In genomic region chr9:110626109-110626829, GRCh38 we compare ENCODE assay signal across 8 cellular contexts. TPM values are rescaled to one million over a fixed set of nuclear protein-coding genes. Genes with fewer than 3 reads are reported as not detected.
DNase-seq lines count a peak whose midpoint lies in the region; ATAC-seq and TF ChIP-seq lines count a peak whose summit lies in the region.

No MANE protein-coding gene starts in this region.

- intact Hi-C loops in IMR-90 (cut with micrococcal nuclease): no loop called here
- intact Hi-C loops in spleen (cut with DNase I; ENCODE audit: low total_unique reads): no loop called here

- H2AK5ac ChIP-seq in IMR-90 (ENCODE audit: low read depth, low read length): 0 out of 2 replicates have a peak overlapping the region, but pooled peaks have one; percentile 33

- H2BK5ac ChIP-seq in IMR-90 (ENCODE audit: low read depth, low read length, poor library complexity, severe bottlenecking): peak overlapping the region; percentile 85

- 33% methylated on average over 3 of the region's 9 CpGs; no CpG with 5 or more reads in 1 of the 2 experiments for WGBS in IMR-90 (ENCODE audit: extremely low coverage in 2 of 2, insufficient read length in 1 of 2), 2 experiments
- 69 to 80% methylated on average over 7 to 9 of the region's 9 CpGs for WGBS in gastroesophageal sphincter (ENCODE audit: low coverage in 1 of 2), 2 donors
- 48 to 70% (median 58%) methylated on average over 9 of the region's 9 CpGs for WGBS in spleen, 5 donors

- DNase-seq in IMR-90 (peak; percentile 98), pons (ENCODE audit: low spot score) (no peak), spleen (no peak), ACHN (no peak)
- DNase-seq in central memory CD4-positive, alpha-beta T cell: no peak

- no peak overlapping the region for H3K4me3 ChIP-seq in IMR-90 (ENCODE audit: insufficient read depth, low read depth, low read length)
- no peak overlapping the region for H3K4me3 ChIP-seq in gastroesophageal sphincter
- H3K4me3 ChIP-seq in spleen: no peak overlapping the region

- ATAC-seq in GM18498 (IDR thresholded peaks at IDR 0.05; ENCODE audit: unreplicated experiment): peak; percentile 89
- ATAC-seq in GM21576 (IDR thresholded peaks at IDR 0.05; ENCODE audit: unreplicated experiment): peak; percentile 95
- peak; percentile 86 for ATAC-seq in IMR-90 (ENCODE audit: low read depth)
- ATAC-seq in gastroesophageal sphincter: peak; percentile 31

- peak overlapping the region; percentile 66; the same call in 1 of the 2 replicates for H3K23ac ChIP-seq in IMR-90 (ENCODE audit: low read depth, low read length)

- TF ChIP-seq RAD21 in IMR-90 (IDR thresholded peaks at IDR 0.05; ENCODE audit: low read length): 0 out of 2 replicates have a peak, but pooled peaks have one; percentile 17

- no peaks in the 10 kb centered on the region for H4K20me1 ChIP-seq in IMR-90 (ENCODE audit: insufficient read depth, low read length)

- H2BK120ac ChIP-seq in IMR-90 (ENCODE audit: low read depth, low read length): peak overlapping the region; percentile 77

- H2AK9ac ChIP-seq in IMR-90 (replicated peaks; ENCODE audit: low read depth, low read length, poor library complexity): peak overlapping the region; percentile 5

- peak overlapping the region; percentile 80 for H4K91ac ChIP-seq in IMR-90 (ENCODE audit: insufficient read depth, low read depth, low read length)

- H2BK15ac ChIP-seq in IMR-90 (ENCODE audit: low read depth, low read length): peak overlapping the region; percentile 60

- in situ Hi-C loops in IMR-90 (cut with MboI; ENCODE audit: low sequenced_read_pairs): loop anchor here (25.0 kb wide), 1 partner anchor 286 kb away; no protein-coding TSS in a partner anchor
- in situ Hi-C loops in ACHN (cut with HindIII; ENCODE audit: low pct_ligation_motif_present, low pct_unique_long_range_greater_than_20kb, low sequenced_read_pairs): loop anchor here (25.0 kb wide), 1 partner anchor 686 kb away; no protein-coding TSS in a partner anchor

- H3K27ac ChIP-seq in IMR-90 (ENCODE audit: insufficient read depth, low read length) (peak overlapping the region; percentile 47), gastroesophageal sphincter (no peak overlapping the region), spleen (no peak overlapping the region)

- peak overlapping the region; percentile 58 for H3K18ac ChIP-seq in IMR-90 (ENCODE audit: low read depth, low read length)

- H3K14ac ChIP-seq in IMR-90 (replicated peaks; ENCODE audit: low read depth, low read length): peak overlapping the region; percentile 32

- H2AFZ ChIP-seq in IMR-90 (replicated peaks; ENCODE audit: low read length, poor library complexity): peak overlapping the region; percentile 67

- H3K79me1 ChIP-seq in IMR-90 (ENCODE audit: low read depth in 1 of 2, low read length in 2 of 2): no peaks in the 10 kb centered on the region

- no peaks in the 10 kb centered on the region for H3K36me3 ChIP-seq in IMR-90 (ENCODE audit: control insufficient read depth, insufficient read depth, low read length)
- no peaks in the 10 kb centered on the region for H3K36me3 ChIP-seq in gastroesophageal sphincter
- H3K36me3 ChIP-seq in spleen: no peaks in the 10 kb centered on the region

- H4K5ac ChIP-seq in IMR-90 (ENCODE audit: low read depth, low read length): peak overlapping the region; percentile 53

- no peak for TF ChIP-seq EP300 in gastroesophageal sphincter (IDR thresholded peaks at IDR 0.05)

- H3K4me1 ChIP-seq in IMR-90 (ENCODE audit: control insufficient read depth, insufficient read depth, low read length) (peaks cover 5% of the 10 kb centered on the region), gastroesophageal sphincter (no peaks in the 10 kb centered on the region), spleen (no peaks in the 10 kb centered on the region)

- CTCF ChIA-PET in IMR-90 (lab: Yijun Ruan, JAX): interaction anchor here (0.6 kb wide), 1 partner anchor 508 kb away, joined by 3 read pairs; no protein-coding TSS in a partner anchor

- H3K4ac ChIP-seq in IMR-90 (ENCODE audit: low read depth, low read length): peak overlapping the region; percentile 72

- no peak for TF ChIP-seq POLR2A in IMR-90 (IDR thresholded peaks at IDR 0.05; ENCODE audit: low read depth, low read length)
- TF ChIP-seq POLR2A in gastroesophageal sphincter (IDR thresholded peaks at IDR 0.05): no peak
- no peak for TF ChIP-seq POLR2A in spleen (IDR thresholded peaks at IDR 0.05)

- H3K4me2 ChIP-seq in IMR-90 (ENCODE audit: low read depth, low read length): peak overlapping the region; percentile 50; the same call in 1 of the 2 replicates

- POLR2A ChIA-PET in IMR-90 (lab: Charles Lee; ENCODE audit: unreplicated experiment): no interaction called here

- no peak overlapping the region for H3K9ac ChIP-seq in IMR-90 (ENCODE audit: low read depth, low read length)

- peak overlapping the region; percentile 34 to 76 for H4K8ac ChIP-seq in IMR-90 (ENCODE audit: low read depth in 2 of 2, low read length in 2 of 2)

- no TSS peak for BruUV-seq in IMR-90 (replicated peaks; lab: Mats Ljungman, UMichigan)

- no peaks in the 10 kb centered on the region for H3K9me3 ChIP-seq in IMR-90 (ENCODE audit: control insufficient read depth, insufficient read depth, low read length)
- H3K9me3 ChIP-seq in gastroesophageal sphincter: peaks cover 0 to 9% (median 0%) of the 10 kb centered on the region in 3 donors
- H3K9me3 ChIP-seq in spleen: peaks cover 0 to 12% (median 0%) of the 10 kb centered on the region in 8 donors

- H3K27me3 ChIP-seq in IMR-90 (ENCODE audit: control insufficient read depth, insufficient read depth, low read length): no peaks in the 10 kb centered on the region
- no peaks in the 10 kb centered on the region for H3K27me3 ChIP-seq in gastroesophageal sphincter
- no peaks in the 10 kb centered on the region for H3K27me3 ChIP-seq in spleen (replicated peaks in 1 of 7)

- H2BK20ac ChIP-seq in IMR-90 (ENCODE audit: low read depth, low read length): peak overlapping the region; percentile 66

- TF ChIP-seq CTCF in IMR-90 (conservative IDR thresholded peaks at IDR 0.05; ENCODE audit: low read depth, low read length): no peak
- no peak for TF ChIP-seq CTCF in gastroesophageal sphincter (IDR thresholded peaks at IDR 0.05)
- no peak for TF ChIP-seq CTCF in spleen (IDR thresholded peaks at IDR 0.05 in 8 of 11, conservative IDR thresholded peaks at IDR 0.05 in 3 of 11)

- H3K9me1 ChIP-seq in IMR-90 (ENCODE audit: insufficient read depth, low read length): no peaks in the 10 kb centered on the region; the same call in 1 of the 2 replicates

- peak overlapping the region; percentile 45; the same call in 1 of the 2 replicates for H3K56ac ChIP-seq in IMR-90 (ENCODE audit: extremely low read depth, insufficient read depth, low read length)

- dilution Hi-C loops in IMR-90 (cut with HindIII; ENCODE audit: low sequenced_read_pairs, unreplicated experiment): no loop called here

TF ChIP-seq in IMR-90, 13 proteins besides CTCF, POLR2A, EP300 and RAD21:
- peak; percentile 92 for TF ChIP-seq MAFK (IDR thresholded peaks at IDR 0.05; ENCODE audit: low read depth, low read length)
- TF ChIP-seq SMC3 (IDR thresholded peaks at IDR 0.05; ENCODE audit: low read depth, low read length): no peak
- no peak for TF ChIP-seq RCOR1 (IDR thresholded peaks at IDR 0.05; ENCODE audit: insufficient replicate concordance, low read length)
- no peak for TF ChIP-seq RFX5 (IDR thresholded peaks at IDR 0.05; ENCODE audit: low read depth, low read length)
- no peak for TF ChIP-seq NFE2L2 (IDR thresholded peaks at IDR 0.05; ENCODE audit: low read depth, low read length)
- TF ChIP-seq BHLHE40 (IDR thresholded peaks at IDR 0.05; ENCODE audit: low read depth, low read length): peak; percentile 28; the same call in 1 of the 2 replicates
- TF ChIP-seq CHD1 (IDR thresholded peaks at IDR 0.05; ENCODE audit: low read depth, low read length): 0 out of 2 replicates have a peak, but pooled peaks have one; percentile 38
- peak; percentile 60 for TF ChIP-seq FOS (IDR thresholded peaks at IDR 0.05; ENCODE audit: low read depth, low read length)
- no peak for TF ChIP-seq MAZ (IDR thresholded peaks at IDR 0.05; ENCODE audit: borderline replicate concordance, low read depth, low read length)
- TF ChIP-seq ELK1 (IDR thresholded peaks at IDR 0.05; ENCODE audit: borderline replicate concordance, low read depth, low read length): no peak
- no peak for TF ChIP-seq MXI1 (IDR thresholded peaks at IDR 0.05; ENCODE audit: borderline replicate concordance, low read depth, low read length)
- peak; percentile 95 for TF ChIP-seq CEBPB (IDR thresholded peaks at IDR 0.05; ENCODE audit: low read depth, low read length)
- no peak for TF ChIP-seq USF2 (IDR thresholded peaks at IDR 0.05; ENCODE audit: low read depth, low read length)

RNA-seq across cellular contexts. Expression of gene MUSK, which starts 42.3 kb away (rescaled TPM):
- total RNA-seq in IMR-90 (2012; rRNA removed): under 0.01 and 0.18 TPM in 2 replicates
- 0.07 and 0.19 TPM in 2 replicates for polyA plus RNA-seq in IMR-90 (2012; rRNA removed)
- 0.02 TPM in 1 of 2 replicates, not detected in the other for polyA plus RNA-seq in IMR-90 (2012; cell fraction: cytosol; rRNA removed)
- polyA plus RNA-seq in IMR-90 (2012; cell fraction: nucleus; rRNA removed; ENCODE audit: low replicate concordance): 0.04 and 0.08 TPM in 2 replicates
- 1 to 10 TPM; 2.9 to 8.4 (median 4.2) TPM for total RNA-seq in gastroesophageal sphincter
- total RNA-seq in spleen: under 1 TPM in 3 of 7 donors, not detected in 4; 0.10 to 0.94 (median 0.22) TPM
- polyA plus RNA-seq in spleen: under 1 TPM; 0.03 to 0.14 (median 0.07) TPM

RNA-seq across cellular contexts. Expression of gene SVEP1, which starts 46.7 kb away (rescaled TPM):
- total RNA-seq in IMR-90 (2012; rRNA removed) (13.1 and 16.7 TPM in 2 replicates), gastroesophageal sphincter (10 to 100 TPM; 37.2 to 70.4 (median 58.4) TPM), spleen (10 to 100 TPM; 19.7 to 44.9 (median 31.2) TPM)
- polyA plus RNA-seq in IMR-90 (2012; rRNA removed) (3.8 and 4.8 TPM in 2 replicates), spleen (1 to 10 TPM in 2 of 3 donors, under 1 TPM in 1; 0.98 to 3.7 (median 2.9) TPM)
- polyA plus RNA-seq in IMR-90 (2012; cell fraction: cytosol; rRNA removed): 2.1 and 2.8 TPM in 2 replicates
- polyA plus RNA-seq in IMR-90 (2012; cell fraction: nucleus; rRNA removed; ENCODE audit: low replicate concordance): 2.7 and 10.2 TPM in 2 replicates

Comparison
In these comparisons a context has a peak if more than half of its experiments do, and no peak if none do; other contexts are left out.
1. ATAC-seq: peak in every context shown above with its lines; median percentile 95 in GM21576; 89 in GM18498; 86 in IMR-90; 31 in gastroesophageal sphincter.